ENCODE assay signal across 32 cellular contexts in genomic region chrX:11996810-11997209, GRCh38.
"Had no signal": no experiment of that assay in that cellular context is flagged by ENCODE, and none has a peak within 500 bp of the region (broad histone marks: within the 10 kb centered on the region; RNA-seq: fewer than 3 reads in every experiment).

No MANE protein-coding gene starts in this region.

- H3K27ac ChIP-seq: body of pancreas, esophagus muscularis mucosa, foreskin keratinocyte, heart left ventricle, parathyroid adenoma, right atrium auricular region, suprapubic skin, tibial artery, upper lobe of right lung had no signal

- H3K36me3 Mint-ChIP-seq: activated naive CD8-positive, alpha-beta T cell; immature natural killer cell; memory B cell; naive thymus-derived CD4-positive, alpha-beta T cell; stimulated activated naive B cell treated with anti-CD40 and anti-IgM and Interleukin-4, amounts not matched to agents 10 μg/mL and 1 μg/mL and 100 μg/mL, for 72 hours had no signal

- H3K4me3 Mint-ChIP-seq: activated CD4-positive, alpha-beta T cell treated with anti-CD3 and anti-CD28 coated beads for 36 hours; activated naive CD8-positive, alpha-beta T cell; immature natural killer cell; memory B cell; naive thymus-derived CD4-positive, alpha-beta T cell; neural crest cell; stimulated activated naive B cell treated with anti-CD40 and anti-IgM and Interleukin-4, amounts not matched to agents 10 μg/mL and 1 μg/mL and 100 μg/mL, for 72 hours; T-helper 2 cell treated with Interferon-gamma antibody and Interleukin-4, amounts not matched to agents 5 μg/mL and 100 μg/mL, for 36 hours had no signal

- H3K9me3 ChIP-seq: body of pancreas, esophagus muscularis mucosa, heart left ventricle, right atrium auricular region, suprapubic skin, upper lobe of right lung had no signal

- H3K27me3 Mint-ChIP-seq: memory B cell had no signal

- H3K36me3 ChIP-seq: esophagus muscularis mucosa, heart left ventricle, right atrium auricular region, suprapubic skin, tibial artery, upper lobe of right lung had no signal

- H3K4me1 Mint-ChIP-seq: activated CD4-positive, alpha-beta T cell treated with anti-CD3 and anti-CD28 coated beads for 36 hours; immature natural killer cell; memory B cell; naive thymus-derived CD4-positive, alpha-beta T cell; neural crest cell; stimulated activated naive B cell treated with anti-CD40 and anti-IgM and Interleukin-4, amounts not matched to agents 10 μg/mL and 1 μg/mL and 100 μg/mL, for 72 hours had no signal

- ATAC-seq: activated CD4-positive, alpha-beta T cell treated with anti-CD3 and anti-CD28 coated beads for 36 hours; body of pancreas; foreskin keratinocyte; heart left ventricle; naive thymus-derived CD4-positive, alpha-beta T cell; stimulated activated naive B cell treated with anti-CD40 and anti-IgM and Interleukin-4, amounts not matched to agents 10 μg/mL and 1 μg/mL and 100 μg/mL, for 72 hours; upper lobe of right lung had no signal

- H3K4me1 ChIP-seq: body of pancreas, esophagus muscularis mucosa, foreskin keratinocyte, heart left ventricle, parathyroid adenoma, right atrium auricular region, suprapubic skin, upper lobe of right lung had no signal

- H3K4me3 ChIP-seq: body of pancreas, esophagus muscularis mucosa, heart left ventricle, right atrium auricular region, smooth muscle cell, suprapubic skin, tibial artery, upper lobe of right lung had no signal

- H3K27me3 ChIP-seq: body of pancreas, esophagus muscularis mucosa, foreskin keratinocyte, heart left ventricle, right atrium auricular region, suprapubic skin, tibial artery, upper lobe of right lung had no signal

- H3K9me3 Mint-ChIP-seq: memory B cell; stimulated activated naive B cell treated with anti-CD40 and anti-IgM and Interleukin-4, amounts not matched to agents 10 μg/mL and 1 μg/mL and 100 μg/mL, for 72 hours; T-helper 2 cell treated with Interferon-gamma antibody and Interleukin-4, amounts not matched to agents 5 μg/mL and 100 μg/mL, for 36 hours had no signal

- DNase-seq: activated CD4-positive, alpha-beta T cell treated with anti-CD3 and anti-CD28 coated beads for 36 hours; activated CD4-positive, CD25-positive, alpha-beta regulatory T cell; activated effector memory CD4-positive, alpha-beta T cell treated with Interleukin-2 at 50 U/mL for 16 hours; activated naive CD4-positive, alpha-beta T cell treated with Interleukin-2 at 50 U/mL for 16 hours; activated T-cell treated with anti-CD3 and anti-CD28 coated beads for 4 hours; aorta; body of pancreas; dermis blood vessel endothelial cell; effector CD4-positive, alpha-beta T cell; foreskin keratinocyte; heart left ventricle; hypothalamus; immature natural killer cell; kidney; midbrain; naive thymus-derived CD4-positive, alpha-beta T cell; nucleus accumbens; stimulated activated CD4-positive, alpha-beta T cell treated with anti-CD3 and anti-CD28 coated beads, Interleukin-1b, Interleukin-23, amount 100 ng/mL, for 48 hours; stimulated activated CD4-positive, alpha-beta T cell treated with anti-CD3 and anti-CD28 coated beads, Interleukin-4, amount 100 ng/mL, for 4 hours; stimulated activated CD8-positive, alpha-beta memory T cell treated with anti-CD3 and anti-CD28 coated beads, Interleukin-4, amount 100 ng/mL, for 48 hours; stimulated activated naive B cell treated with anti-CD40 and anti-IgM and Interleukin-4, amounts not matched to agents 10 μg/mL and 1 μg/mL and 100 μg/mL, for 72 hours; tibial artery; upper lobe of right lung had no signal
